In genomic region chrX:85627363-85627762, GRCh38 we compare ENCODE assay signal across 2 cellular contexts.
TF ChIP-seq lines count a peak whose summit lies in the region.

No MANE protein-coding gene starts in this region.

TF ChIP-seq in K562, 482 proteins besides CTCF, POLR2A, EP300 and RAD21 (continued from another document):
- TF ChIP-seq CHD2 (IDR thresholded peaks at IDR 0.05; ENCODE audit: low read depth, low read length) (no peak), MITF (IDR thresholded peaks at IDR 0.05) (no peak), MEF2A (IDR thresholded peaks at IDR 0.05; ENCODE audit: control insufficient read depth, low read depth, low read length) (no peak), NR1H2 (CRISPR knock-in tag; IDR thresholded peaks at IDR 0.05) (no peak), ASH1L (IDR thresholded peaks at IDR 0.05; ENCODE audit: borderline replicate concordance, low read depth, partially characterized antibody) (no peak), CLOCK (CRISPR knock-in tag; IDR thresholded peaks at IDR 0.05; ENCODE audit: borderline replicate concordance) (no peak), EGR1 (conservative IDR thresholded peaks at IDR 0.05) (no peak), POLR3A (IDR thresholded peaks at IDR 0.05; ENCODE audit: borderline replicate concordance, extremely low read depth, insufficient read depth, insufficient read length) (no peak), ZFP30 (CRISPR knock-in tag; IDR thresholded peaks at IDR 0.05; ENCODE audit: borderline replicate concordance) (no peak), CHD4 (IDR thresholded peaks at IDR 0.05; ENCODE audit: insufficient read depth, insufficient replicate concordance, low read depth, low read length, poor library complexity, severe bottlenecking) (no peak)

TF ChIP-seq in neural cell, 6 proteins besides CTCF, POLR2A, EP300 and RAD21 (continued from another document):
- TF ChIP-seq TAF1 (IDR thresholded peaks at IDR 0.05; ENCODE audit: low read depth): no peak
- TF ChIP-seq EZH2 (IDR thresholded peaks at IDR 0.05; ENCODE audit: borderline replicate concordance, insufficient read depth, low read length, poor library complexity, severe bottlenecking): no peak
- no peak for TF ChIP-seq SMC3 (conservative IDR thresholded peaks at IDR 0.05; ENCODE audit: poor library complexity)
- TF ChIP-seq POLR2AphosphoS5 (IDR thresholded peaks at IDR 0.05): no peak
